In genomic region chr15:59180946-59181345, GRCh38 we compare ENCODE assay signal across 20 cellular contexts. TPM values are rescaled to one million over a fixed set of nuclear protein-coding genes. Genes with fewer than 3 reads are reported as not detected.
DNase-seq lines count a peak whose midpoint lies in the region; ATAC-seq and TF ChIP-seq lines count a peak whose summit lies in the region.
"Had no signal": no experiment of that assay in that cellular context is flagged by ENCODE, and none has a peak within 500 bp of the region (broad histone marks: within the 10 kb centered on the region; RNA-seq: fewer than 3 reads in every experiment).

No MANE protein-coding gene starts in this region.

- H3K4me3 ChIP-seq in colonic mucosa = no peak overlapping the region
- H3K4me3 ChIP-seq in mesendoderm (ENCODE audit: low read length) = no peak overlapping the region
- no peak overlapping the region for H3K4me3 ChIP-seq in naive thymus-derived CD4-positive, alpha-beta T cell (ENCODE audit: low read length)
- no peak overlapping the region for H3K4me3 ChIP-seq in trophoblast cell (ENCODE audit: low read depth, low read length)
- no peak overlapping the region for H3K4me3 ChIP-seq in tibial artery
- H3K4me3 ChIP-seq: stomach, vagina had no signal

- no peak overlapping the region for H3K56ac ChIP-seq in mesendoderm (ENCODE audit: low read length)

- no peak overlapping the region for H3K4ac ChIP-seq in mesendoderm (ENCODE audit: low read depth, low read length)
- no peak overlapping the region for H3K4ac ChIP-seq in trophoblast cell (ENCODE audit: low read depth, low read length)

- H3K9me3 Mint-ChIP-seq in naive thymus-derived CD4-positive, alpha-beta T cell = peaks cover 0 to 22% (median 6%) of the 10 kb centered on the region in 11 donors
- H3K9me3 Mint-ChIP-seq in MCF 10A (ENCODE audit: unreplicated experiment) = no peaks in the 10 kb centered on the region

- H3K27ac ChIP-seq in colonic mucosa = peak overlapping the region; percentile 20
- no peak overlapping the region for H3K27ac ChIP-seq in mesendoderm (ENCODE audit: low read depth, low read length)
- no peak overlapping the region for H3K27ac ChIP-seq in naive thymus-derived CD4-positive, alpha-beta T cell (ENCODE audit: low read depth, low read length)
- H3K27ac ChIP-seq in trophoblast cell (ENCODE audit: low read depth, low read length) = no peak overlapping the region
- no peak overlapping the region for H3K27ac ChIP-seq in tibial artery
- H3K27ac ChIP-seq: stomach, vagina had no signal

- no peaks in the 10 kb centered on the region for H3K9me3 ChIP-seq in colonic mucosa
- no peaks in the 10 kb centered on the region for H3K9me3 ChIP-seq in naive thymus-derived CD4-positive, alpha-beta T cell (ENCODE audit: control insufficient read depth in 2 of 3, low read length in 3 of 3)
- peaks cover 2% of the 10 kb centered on the region for H3K9me3 ChIP-seq in trophoblast cell (ENCODE audit: insufficient read depth, low read depth, low read length)
- H3K9me3 ChIP-seq in tibial artery = peaks cover 0 to 11% (median 6%) of the 10 kb centered on the region in 3 donors
- H3K9me3 ChIP-seq: vagina had no signal

- BruUV-seq in MCF 10A (replicated peaks; lab: Mats Ljungman, UMichigan) = no TSS peak

- peaks cover 0 to 50% (median 4%) of the 10 kb centered on the region in 5 donors for H3K36me3 Mint-ChIP-seq in naive thymus-derived CD4-positive, alpha-beta T cell
- H3K36me3 Mint-ChIP-seq in MCF 10A (ENCODE audit: insufficient read depth, unreplicated experiment) = peaks cover 63% of the 10 kb centered on the region

- H4K8ac ChIP-seq in mesendoderm (ENCODE audit: low read depth, low read length) = no peak overlapping the region
- H4K8ac ChIP-seq in trophoblast cell (ENCODE audit: low read depth, low read length) = no peak overlapping the region

- no peak overlapping the region for H2BK12ac ChIP-seq in trophoblast cell (ENCODE audit: low read length)

- H3K4me3 Mint-ChIP-seq in naive thymus-derived CD4-positive, alpha-beta T cell = no peak overlapping the region
- no peak overlapping the region for H3K4me3 Mint-ChIP-seq in MCF 10A (ENCODE audit: unreplicated experiment)
- H3K4me3 Mint-ChIP-seq: immature natural killer cell, memory B cell had no signal

- H2AFZ ChIP-seq in trophoblast cell (ENCODE audit: insufficient read depth, low read length, poor library complexity) = no peak overlapping the region

- ATAC-seq in naive thymus-derived CD4-positive, alpha-beta T cell = no peak

- H3K36me3 ChIP-seq in colonic mucosa = no peaks in the 10 kb centered on the region
- H3K36me3 ChIP-seq in mesendoderm (ENCODE audit: control insufficient read depth, insufficient read depth, low read length) = no peaks in the 10 kb centered on the region
- H3K36me3 ChIP-seq in naive thymus-derived CD4-positive, alpha-beta T cell (ENCODE audit: control insufficient read depth in 2 of 3, insufficient read depth in 3 of 3, low read length in 3 of 3) = no peaks in the 10 kb centered on the region
- peaks cover 8 to 9% of the 10 kb centered on the region in 2 experiments for H3K36me3 ChIP-seq in trophoblast cell (ENCODE audit: control insufficient read depth in 1 of 2, insufficient read depth in 2 of 2, low read length in 2 of 2)
- peaks cover 57 to 77% (median 71%) of the 10 kb centered on the region in 3 donors for H3K36me3 ChIP-seq in tibial artery

- H3K79me1 ChIP-seq in mesendoderm (ENCODE audit: low read length) (no peaks in the 10 kb centered on the region), trophoblast cell (ENCODE audit: low read length) (no peaks in the 10 kb centered on the region)

- WGBS in mesendoderm (ENCODE audit: extremely low coverage, insufficient coverage, low lambda C conversion rate) = no CpG with 5 or more reads among the region's 5 CpGs
- no CpG with 5 or more reads among the region's 5 CpGs for WGBS in trophoblast cell (ENCODE audit: extremely low coverage, insufficient coverage, insufficient read length)

- H2BK5ac ChIP-seq in mesendoderm (ENCODE audit: low read length) (no peak overlapping the region), trophoblast cell (ENCODE audit: low read depth, low read length, poor library complexity) (no peak overlapping the region)

- peaks cover 0 to 4% (median 0%) of the 10 kb centered on the region in 7 donors for H3K4me1 Mint-ChIP-seq in naive thymus-derived CD4-positive, alpha-beta T cell
- no peaks in the 10 kb centered on the region for H3K4me1 Mint-ChIP-seq in MCF 10A (ENCODE audit: insufficient read depth, unreplicated experiment)
- H3K4me1 Mint-ChIP-seq: immature natural killer cell had no signal

- H3K79me2 ChIP-seq in mesendoderm (ENCODE audit: control insufficient read depth, insufficient read depth, low read length) (no peaks in the 10 kb centered on the region), trophoblast cell (ENCODE audit: control insufficient read depth, insufficient read depth, low read length, poor library complexity) (no peaks in the 10 kb centered on the region)

- H4K12ac ChIP-seq in trophoblast cell (ENCODE audit: low read depth, low read length) = no peak overlapping the region

- H4K91ac ChIP-seq in trophoblast cell (ENCODE audit: low read depth, low read length) = no peak overlapping the region

- DNase-seq in CD1c-positive myeloid dendritic cell (ENCODE audit: extremely low spot score) (peak; percentile 57), HS-5 (ENCODE audit: low read depth) (peak; percentile 43), colonic mucosa (no peak), mesendoderm (peak; percentile 64), trophoblast cell (no peak), tibial artery (no peak), MCF 10A (ENCODE audit: unreplicated experiment) (no peak)
- DNase-seq in naive thymus-derived CD4-positive, alpha-beta T cell = no peak
- DNase-seq: activated CD4-positive, alpha-beta T cell treated with anti-CD3 and anti-CD28 coated beads for 48 hours; activated CD8-positive, alpha-beta memory T cell treated with anti-CD3 and anti-CD28 coated beads, Interleukin-2, amount 50 U/mL, for 48 hours; COR-L47; cortex of kidney; immature natural killer cell; NCI-H1092 treated with DMSO at 0.1 percent for 48 hours; NCI-H774; stimulated activated CD4-positive, alpha-beta T cell treated with anti-CD3 and anti-CD28 coated beads, Interleukin-15, amount 100 ng/mL, for 24 hours; stomach had no signal

- intact Hi-C loops in colonic mucosa (cut with DNase I) (no loop called here), tibial artery (cut with DNase I; ENCODE audit: low total_unique reads) (no loop called here), MCF 10A (cut with micrococcal nuclease) (no loop called here)
- intact Hi-C loops in naive thymus-derived CD4-positive, alpha-beta T cell (cut with micrococcal nuclease) = no loop called here

- H4K5ac ChIP-seq in mesendoderm (ENCODE audit: low read length) = no peak overlapping the region

- H3K4me1 ChIP-seq in colonic mucosa = no peaks in the 10 kb centered on the region
- no peaks in the 10 kb centered on the region for H3K4me1 ChIP-seq in mesendoderm (ENCODE audit: control insufficient read depth, low read depth, low read length)
- no peaks in the 10 kb centered on the region for H3K4me1 ChIP-seq in naive thymus-derived CD4-positive, alpha-beta T cell (ENCODE audit: control insufficient read depth in 2 of 2, insufficient read depth in 2 of 2, low read length in 2 of 2)
- peaks cover 0 to 2% of the 10 kb centered on the region in 2 experiments for H3K4me1 ChIP-seq in trophoblast cell (ENCODE audit: control insufficient read depth in 1 of 2, insufficient read depth in 2 of 2, low read length in 2 of 2)
- H3K4me1 ChIP-seq in tibial artery = peaks cover 0 to 5% (median under 1%) of the 10 kb centered on the region in 4 donors

- H3K27ac Mint-ChIP-seq in naive thymus-derived CD4-positive, alpha-beta T cell = no peak overlapping the region
- H3K27ac Mint-ChIP-seq in MCF 10A (ENCODE audit: low read depth, unreplicated experiment) = no peak overlapping the region
- H3K27ac Mint-ChIP-seq: immature natural killer cell, memory B cell had no signal

- H2BK120ac ChIP-seq in mesendoderm (ENCODE audit: low read depth, low read length) = no peak overlapping the region
- H2BK120ac ChIP-seq in trophoblast cell (ENCODE audit: insufficient read depth, low read length, poor library complexity) = no peak overlapping the region

- no peak overlapping the region for H3K18ac ChIP-seq in mesendoderm (ENCODE audit: low read length)
- H3K18ac ChIP-seq in trophoblast cell (ENCODE audit: low read length) = no peak overlapping the region

- no peak overlapping the region for H3K14ac ChIP-seq in trophoblast cell (ENCODE audit: low read length)

- no peaks in the 10 kb centered on the region for H3K27me3 ChIP-seq in colonic mucosa
- no peaks in the 10 kb centered on the region for H3K27me3 ChIP-seq in mesendoderm (ENCODE audit: insufficient read depth, low read length, poor library complexity)
- no peaks in the 10 kb centered on the region for H3K27me3 ChIP-seq in naive thymus-derived CD4-positive, alpha-beta T cell (ENCODE audit: control insufficient read depth in 2 of 2, insufficient read depth in 2 of 2, low read length in 2 of 2)
- no peaks in the 10 kb centered on the region for H3K27me3 ChIP-seq in trophoblast cell (ENCODE audit: insufficient read depth, low read length)
- no peaks in the 10 kb centered on the region for H3K27me3 ChIP-seq in tibial artery
- H3K27me3 ChIP-seq: stomach, vagina had no signal

- TF ChIP-seq CTCF in colonic mucosa (IDR thresholded peaks at IDR 0.05) (no peak), tibial artery (IDR thresholded peaks at IDR 0.05) (no peak), MCF 10A (IDR thresholded peaks at IDR 0.05; ENCODE audit: unreplicated experiment) (no peak)

- CTCF ChIA-PET in naive thymus-derived CD4-positive, alpha-beta T cell (lab: Charles Lee) = no interaction called here
- CTCF ChIA-PET in MCF 10A (lab: Yijun Ruan, JAX) = interaction anchor here (1.3 kb wide), 1 partner anchor 16 kb away, joined by 5 read pairs; no protein-coding TSS in a partner anchor

- H3K4me2 ChIP-seq in mesendoderm (ENCODE audit: low read length) (no peak overlapping the region), trophoblast cell (ENCODE audit: low read length) (no peak overlapping the region)

- H3K23ac ChIP-seq in mesendoderm (ENCODE audit: low read length) = no peak overlapping the region
- H3K23ac ChIP-seq in trophoblast cell (ENCODE audit: low read length) = no peak overlapping the region

- H3K9ac ChIP-seq in colonic mucosa (ENCODE audit: low read depth in 2 of 2, low read length in 2 of 2) (no peak overlapping the region), mesendoderm (ENCODE audit: low read length) (no peak overlapping the region), trophoblast cell (ENCODE audit: low read length) (no peak overlapping the region)

- POLR2A ChIA-PET in naive thymus-derived CD4-positive, alpha-beta T cell (lab: Charles Lee) = no interaction called here
- POLR2A ChIA-PET in MCF 10A (lab: Yijun Ruan, JAX) = interaction anchor here (1.1 kb wide), 1 partner anchor 24 kb away, joined by 3 read pairs; no protein-coding TSS in a partner anchor

- no peak overlapping the region for H2BK15ac ChIP-seq in mesendoderm (replicated peaks; ENCODE audit: low read depth)

- no peak overlapping the region for H2AK5ac ChIP-seq in mesendoderm (ENCODE audit: low read length)
- H2AK5ac ChIP-seq in trophoblast cell (ENCODE audit: low read length) = no peak overlapping the region

- peaks cover 2 to 18% (median 10%) of the 10 kb centered on the region in 5 donors for H3K27me3 Mint-ChIP-seq in naive thymus-derived CD4-positive, alpha-beta T cell
- H3K27me3 Mint-ChIP-seq in MCF 10A (ENCODE audit: insufficient read depth, unreplicated experiment) = no peaks in the 10 kb centered on the region
- H3K27me3 Mint-ChIP-seq: memory B cell had no signal

RNA-seq across cellular contexts. Expression of gene LDHAL6B, which starts 25.7 kb away (rescaled TPM):
- total RNA-seq in colonic mucosa = not detected
- polyA plus RNA-seq in mesendoderm (2013, experiment 1 of 2) = not detected
- polyA plus RNA-seq in mesendoderm (2013, experiment 2 of 2) = not detected
- total RNA-seq in naive thymus-derived CD4-positive, alpha-beta T cell = not detected
- not detected for polyA plus RNA-seq in naive thymus-derived CD4-positive, alpha-beta T cell
- polyA plus RNA-seq in trophoblast cell (2013) = 0.03 and 0.06 TPM in 2 replicates
- not detected in 2 replicates for total RNA-seq in MCF 10A (2022)
- total RNA-seq: epithelial cell of proximal tubule, stomach, vagina had no signal
- polyA plus RNA-seq: immature natural killer cell, stomach had no signal

Comparison
In these comparisons a context has a peak if more than half of its experiments do, and no peak if none do; other contexts are left out.
1. DNase-seq: peak in CD1c-positive myeloid dendritic cell (single experiment), HS-5 (single experiment) and mesendoderm (single experiment); none in colonic mucosa (single experiment), naive thymus-derived CD4-positive, alpha-beta T cell (0 of 9), trophoblast cell (0 of 2), tibial artery (0 of 2) and MCF 10A (single experiment).